12 cellular contexts compared by ENCODE assay signal in the genomic region with DNA sequence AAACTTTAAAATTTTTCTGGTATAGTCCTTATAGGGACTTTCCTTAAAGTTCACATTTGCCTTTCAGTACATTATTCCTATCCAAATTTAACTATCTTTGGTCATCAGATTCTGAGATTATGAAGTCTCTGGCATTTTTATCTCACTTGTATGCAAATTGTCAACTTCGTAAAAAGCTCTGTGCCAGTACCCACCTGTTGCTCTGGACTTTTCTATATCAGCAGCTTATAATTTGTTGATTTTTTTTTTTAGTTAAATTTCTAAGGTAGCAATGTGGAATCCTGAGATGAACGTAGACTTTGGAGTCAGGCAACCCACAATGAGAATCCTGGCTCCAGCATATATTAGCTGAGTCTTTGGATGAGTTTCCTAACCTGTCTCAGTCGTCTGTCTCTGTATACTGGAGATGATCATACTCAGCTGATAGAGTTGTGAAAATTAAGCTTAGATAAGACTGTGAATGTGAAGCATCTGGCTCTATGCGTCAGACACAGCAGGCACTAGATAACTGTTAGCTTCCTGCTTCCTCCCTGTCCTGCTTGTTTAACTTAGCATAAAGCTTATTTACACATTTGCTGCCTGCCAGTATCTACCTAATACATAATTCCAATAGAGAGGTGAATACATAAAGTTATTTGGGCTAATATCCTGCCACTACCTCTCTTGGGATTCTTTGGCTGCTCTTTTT. TPM values are rescaled to one million over a fixed set of nuclear protein-coding genes. Genes with fewer than 3 reads are reported as not detected.
DNase-seq lines count a peak whose midpoint lies in the region; ATAC-seq, FAIRE-seq and TF ChIP-seq lines count a peak whose summit lies in the region.
"Had no signal": no experiment of that assay in that cellular context is flagged by ENCODE, and none has a peak within 500 bp of the region (broad histone marks: within the 10 kb centered on the region; RNA-seq: fewer than 3 reads in every experiment).

No MANE protein-coding gene starts in this region.

- no peak for ATAC-seq in SK-N-SH treated with all-trans-retinoic acid at 6 μM for 48 hours
- ATAC-seq in mucosa of descending colon: peak; percentile 70
- no peak for ATAC-seq in HG02870 (IDR thresholded peaks at IDR 0.05; ENCODE audit: unreplicated experiment)
- ATAC-seq in GM21526 (IDR thresholded peaks at IDR 0.05; ENCODE audit: low FRiP score, unreplicated experiment): no peak
- ATAC-seq: HCT116 had no signal

- intact Hi-C loops in mucosa of descending colon (cut with DNase I, micrococcal nuclease): no loop called here

- H3K36me3 ChIP-seq in mucosa of descending colon (ENCODE audit: low read depth): no peaks in the 10 kb centered on the region

- DNase-seq in GM12892 (ENCODE audit: insufficient read length) (no peak), fibroblast of pulmonary artery (ENCODE audit: low read depth) (peak; percentile 65), mucosa of descending colon (no peak), ecto neural progenitor cell (ENCODE audit: low spot score) (no peak), NCI-H1694 (lab: John Stamatoyannopoulos, UW) (no peak)
- DNase-seq: CD8-positive, alpha-beta memory T cell; NCI-H2227 treated with DMSO at 0.1 percent for 48 hours had no signal

- FAIRE-seq in GM12892 (lab: Jason Lieb, UNC): peak; percentile 27

- no peak for TF ChIP-seq POLR2A in GM12892 (IDR thresholded peaks at IDR 0.05; ENCODE audit: low read depth, low read length)

- no peak for TF ChIP-seq CTCF in fibroblast of pulmonary artery (IDR thresholded peaks at IDR 0.05; ENCODE audit: low read length, missing control alignments)
- no peak for TF ChIP-seq CTCF in mucosa of descending colon (IDR thresholded peaks at IDR 0.05)

- no peaks in the 10 kb centered on the region for H3K4me1 ChIP-seq in mucosa of descending colon (ENCODE audit: low read depth)

- H3K9me3 ChIP-seq in mucosa of descending colon: no peaks in the 10 kb centered on the region

- no peak overlapping the region for H3K4me3 ChIP-seq in fibroblast of pulmonary artery (replicated peaks; ENCODE audit: low read depth, low read length)
- no peak overlapping the region for H3K4me3 ChIP-seq in mucosa of descending colon
- H3K4me3 ChIP-seq: skin epidermis had no signal

TF ChIP-seq in SK-N-SH treated with all-trans-retinoic acid at 6 μM for 48 hours, 23 proteins besides CTCF, POLR2A, EP300 and RAD21:
- no peak for TF ChIP-seq ESRRG (CRISPR knock-in tag; IDR thresholded peaks at IDR 0.05)
- TF ChIP-seq TCF4 (CRISPR knock-in tag; IDR thresholded peaks at IDR 0.05; ENCODE audit: borderline replicate concordance): 0 out of 2 replicates have a peak, but pooled peaks have one; percentile 31

RNA-seq across cellular contexts. Expression of a gene that starts 59.8 kb away (rescaled TPM):
- polyA plus RNA-seq in GM12892 (2012; ENCODE audit: missing spikeins): 43.0 TPM
- total RNA-seq in mucosa of descending colon: 10 to 100 TPM; 60.8 to 85.7 (median 66.8) TPM
